In the genomic region with DNA sequence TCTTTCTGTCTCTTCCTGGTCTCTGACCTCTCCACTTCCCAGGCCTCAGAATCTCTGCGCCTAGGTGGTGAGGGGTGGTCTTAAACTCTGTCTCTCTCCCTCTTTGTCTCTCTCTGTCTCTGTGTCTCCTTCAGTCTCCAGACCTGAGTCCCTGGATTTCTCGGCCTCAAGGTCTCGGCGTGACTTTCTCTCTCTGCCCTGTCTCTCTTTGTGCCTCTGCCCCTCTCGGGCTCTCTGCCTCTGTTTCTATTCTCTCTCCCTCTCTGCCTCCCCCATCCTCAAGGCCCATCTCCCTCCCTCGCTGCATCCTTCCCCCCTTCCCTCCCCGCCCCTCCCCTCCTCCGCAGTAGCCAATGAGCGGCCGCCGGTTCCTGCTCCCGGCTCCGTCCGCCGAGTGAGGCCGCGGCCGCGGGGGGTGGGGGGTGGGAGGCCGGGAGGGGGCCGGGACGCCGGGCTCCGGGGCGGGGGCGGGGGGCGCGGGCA, we compare ENCODE assay signal across 8 cellular contexts. TPM values are rescaled to one million over a fixed set of nuclear protein-coding genes. Genes with fewer than 3 reads are reported as not detected.
DNase-seq lines count a peak whose midpoint lies in the region.
"Had no signal": no experiment of that assay in that cellular context is flagged by ENCODE, and none has a peak within 500 bp of the region (broad histone marks: within the 10 kb centered on the region; RNA-seq: fewer than 3 reads in every experiment).

A gene with protein sequence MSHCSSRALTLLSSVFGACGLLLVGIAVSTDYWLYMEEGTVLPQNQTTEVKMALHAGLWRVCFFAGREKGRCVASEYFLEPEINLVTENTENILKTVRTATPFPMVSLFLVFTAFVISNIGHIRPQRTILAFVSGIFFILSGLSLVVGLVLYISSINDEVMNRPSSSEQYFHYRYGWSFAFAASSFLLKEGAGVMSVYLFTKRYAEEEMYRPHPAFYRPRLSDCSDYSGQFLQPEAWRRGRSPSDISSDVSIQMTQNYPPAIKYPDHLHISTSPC (plus strand): TSS at position 346 of the 483 bp plus-strand sequence. CDS start 3,554 bp downstream, outside the sequence.

- no peaks in the 10 kb centered on the region for H3K9me3 Mint-ChIP-seq in activated naive CD8-positive, alpha-beta T cell treated with anti-CD3 and anti-CD28 coated beads for 36 hours

- no peaks in the 10 kb centered on the region for H3K36me3 ChIP-seq in H7 (replicated peaks; ENCODE audit: control insufficient read depth, insufficient read depth, low read length)

- peak within 1 kb of the TSS; percentile 43 for H3K4me3 Mint-ChIP-seq in activated naive CD8-positive, alpha-beta T cell treated with anti-CD3 and anti-CD28 coated beads for 36 hours

- H3K36me3 Mint-ChIP-seq in activated naive CD8-positive, alpha-beta T cell treated with anti-CD3 and anti-CD28 coated beads for 36 hours = no peaks in the 10 kb centered on the region

- H3K4me3 ChIP-seq in H7 (ENCODE audit: insufficient read depth, low read depth, low read length) = peak within 1 kb of the TSS; percentile 66
- H3K4me3 ChIP-seq: GM12878 had no signal

- no peak within 1 kb of the TSS for H3K27ac Mint-ChIP-seq in activated naive CD8-positive, alpha-beta T cell treated with anti-CD3 and anti-CD28 coated beads for 36 hours

- H3K27me3 Mint-ChIP-seq in activated naive CD8-positive, alpha-beta T cell treated with anti-CD3 and anti-CD28 coated beads for 36 hours = peaks cover 92% of the 10 kb centered on the region

- H3K27me3 ChIP-seq in H7 (ENCODE audit: control insufficient read depth, insufficient read depth, low read length) = peaks cover 77% of the 10 kb centered on the region

- peaks cover 16% of the 10 kb centered on the region for H3K4me1 Mint-ChIP-seq in activated naive CD8-positive, alpha-beta T cell treated with anti-CD3 and anti-CD28 coated beads for 36 hours

- DNase-seq in H7 = peak; percentile 95
- DNase-seq in activated naive CD8-positive, alpha-beta T cell treated with anti-CD3 and anti-CD28 coated beads for 36 hours = no peak
- DNase-seq in hypothalamus (lab: John Stamatoyannopoulos, UW) = peak in 42 of 51 donors; percentile 7 to 71 (median 31)
- DNase-seq in putamen (ENCODE audit: low spot score) = peak; percentile 50
- no peak for DNase-seq in DMS 273 (lab: John Stamatoyannopoulos, UW; ENCODE audit: unreplicated experiment)
- no peak for DNase-seq in retina
- no peak for DNase-seq in NCI-H82 treated with DMSO at 0.1 percent for 48 hours (lab: John Stamatoyannopoulos, UW; ENCODE audit: unreplicated experiment)

RNA-seq across cellular contexts. Expression of the gene that starts here (rescaled TPM):
- 3.8 and 4.5 TPM in 2 replicates for total RNA-seq in H7 (2014; rRNA removed; shearing (Covaris generic))
- total RNA-seq in activated naive CD8-positive, alpha-beta T cell treated with anti-CD3 and anti-CD28 coated beads for 36 hours = not detected
- total RNA-seq: GM12878 had no signal

Comparison
In these comparisons a context has a peak if more than half of its experiments do, and no peak if none do; other contexts are left out.
1. DNase-seq: peak in H7 (single experiment), hypothalamus (42 of 51) and putamen (single experiment); none in activated naive CD8-positive, alpha-beta T cell treated with anti-CD3 and anti-CD28 coated beads for 36 hours (single experiment), DMS 273 (single experiment), retina (single experiment) and NCI-H82 treated with DMSO at 0.1 percent for 48 hours (single experiment).